Comparison of ENCODE assay signal across 1 cellular context in genomic region chr17:29568331-29569244, GRCh38.
TF ChIP-seq lines count a peak whose summit lies in the region.

TP53I13 (plus strand) TSS chr17:29568701; CDS start chr17:29568759, 58 bp downstream.

TF ChIP-seq in K562, 482 proteins besides CTCF, POLR2A, EP300 and RAD21 (continued from another document):
- TF ChIP-seq MBD1 (CRISPR knock-in tag; IDR thresholded peaks at IDR 0.05): no peak
- TF ChIP-seq ATF3 (IDR thresholded peaks at IDR 0.05): no peak
- no peak for TF ChIP-seq ATF3 (CRISPR knock-in tag; conservative IDR thresholded peaks at IDR 0.05)
- no peak for TF ChIP-seq ZNF217 (CRISPR knock-in tag; IDR thresholded peaks at IDR 0.05)
- no peak for TF ChIP-seq RBBP5 (IDR thresholded peaks at IDR 0.05; ENCODE audit: borderline replicate concordance, insufficient read depth, low read length, poor library complexity, severe bottlenecking)
- TF ChIP-seq ZNF57 (CRISPR knock-in tag; IDR thresholded peaks at IDR 0.05): no peak
- TF ChIP-seq PHB2 (IDR thresholded peaks at IDR 0.05; ENCODE audit: low read depth): no peak
- no peak for TF ChIP-seq PATZ1 (CRISPR knock-in tag; IDR thresholded peaks at IDR 0.05; ENCODE audit: borderline replicate concordance)
- no peak for TF ChIP-seq CBX3 (IDR thresholded peaks at IDR 0.05; ENCODE audit: borderline replicate concordance in 1 of 2, low read length in 2 of 2)
- TF ChIP-seq ZNF224 (CRISPR knock-in tag; IDR thresholded peaks at IDR 0.05): no peak
- TF ChIP-seq JUN (IDR thresholded peaks at IDR 0.05; ENCODE audit: borderline replicate concordance, low read depth, low read length): 0 out of 2 replicates have a peak, but pooled peaks have one; percentile 25
- TF ChIP-seq JUN (CRISPR knock-in tag; IDR thresholded peaks at IDR 0.05; ENCODE audit: borderline replicate concordance): no peak
- no peak for TF ChIP-seq MEIS2 (IDR thresholded peaks at IDR 0.05; ENCODE audit: partially characterized antibody)
- no peak for TF ChIP-seq MTA2 (IDR thresholded peaks at IDR 0.05; ENCODE audit: low read depth)
- no peak for TF ChIP-seq ZNF551 (CRISPR knock-in tag; IDR thresholded peaks at IDR 0.05)
- TF ChIP-seq RB1 (IDR thresholded peaks at IDR 0.05; ENCODE audit: low read depth): 0 out of 2 replicates have a peak, but pooled peaks have one; percentile 43
- no peak for TF ChIP-seq NEUROD1 (IDR thresholded peaks at IDR 0.05; ENCODE audit: borderline replicate concordance, low read depth, low read length, partially characterized antibody)
- TF ChIP-seq BHLHE40 (IDR thresholded peaks at IDR 0.05; ENCODE audit: low read length): no peak; the same call in 1 of the 2 replicates
- no peak for TF ChIP-seq PTBP1 (IDR thresholded peaks at IDR 0.05; ENCODE audit: low read depth, low read length)
- no peak for TF ChIP-seq MAX (CRISPR knock-in tag; IDR thresholded peaks at IDR 0.05)
- TF ChIP-seq HES1 (IDR thresholded peaks at IDR 0.05; ENCODE audit: low read depth): no peak
- peak; percentile 76; the same call in 1 of the 2 replicates for TF ChIP-seq ZNF395 (CRISPR knock-in tag; IDR thresholded peaks at IDR 0.05)
- 0 out of 2 replicates have a peak, but pooled peaks have one; percentile 49 for TF ChIP-seq GATAD2B (IDR thresholded peaks at IDR 0.05; ENCODE audit: borderline replicate concordance)
- no peak for TF ChIP-seq FOXJ3 (CRISPR knock-in tag; IDR thresholded peaks at IDR 0.05)
- no peak for TF ChIP-seq USF2 (CRISPR knock-in tag; IDR thresholded peaks at IDR 0.05)
- no peak for TF ChIP-seq ZNF280A (IDR thresholded peaks at IDR 0.05; ENCODE audit: low read depth, partially characterized antibody)
- TF ChIP-seq ZNF639 (CRISPR knock-in tag; conservative IDR thresholded peaks at IDR 0.05 in 1 of 2, IDR thresholded peaks at IDR 0.05 in 1 of 2): peak in 1 of 2 experiments; percentile 66; a peak in 1 of 4 replicates
- TF ChIP-seq CAMTA2 (CRISPR knock-in tag; conservative IDR thresholded peaks at IDR 0.05): no peak
- no peak for TF ChIP-seq TEAD1 (CRISPR knock-in tag; IDR thresholded peaks at IDR 0.05)
- TF ChIP-seq CREB1 (IDR thresholded peaks at IDR 0.05): no peak
- no peak for TF ChIP-seq CREB1 (CRISPR knock-in tag; IDR thresholded peaks at IDR 0.05)
- no peak for TF ChIP-seq BRCA1 (IDR thresholded peaks at IDR 0.05)
- no peak for TF ChIP-seq BRCA1 (CRISPR knock-in tag; IDR thresholded peaks at IDR 0.05)
- TF ChIP-seq L3MBTL2 (IDR thresholded peaks at IDR 0.05): no peak
- TF ChIP-seq RREB1 (CRISPR knock-in tag; IDR thresholded peaks at IDR 0.05): 0 out of 2 replicates have a peak, but pooled peaks have one; percentile 19
- no peak for TF ChIP-seq MAFG (tag; conservative IDR thresholded peaks at IDR 0.05)
